In the genomic region with DNA sequence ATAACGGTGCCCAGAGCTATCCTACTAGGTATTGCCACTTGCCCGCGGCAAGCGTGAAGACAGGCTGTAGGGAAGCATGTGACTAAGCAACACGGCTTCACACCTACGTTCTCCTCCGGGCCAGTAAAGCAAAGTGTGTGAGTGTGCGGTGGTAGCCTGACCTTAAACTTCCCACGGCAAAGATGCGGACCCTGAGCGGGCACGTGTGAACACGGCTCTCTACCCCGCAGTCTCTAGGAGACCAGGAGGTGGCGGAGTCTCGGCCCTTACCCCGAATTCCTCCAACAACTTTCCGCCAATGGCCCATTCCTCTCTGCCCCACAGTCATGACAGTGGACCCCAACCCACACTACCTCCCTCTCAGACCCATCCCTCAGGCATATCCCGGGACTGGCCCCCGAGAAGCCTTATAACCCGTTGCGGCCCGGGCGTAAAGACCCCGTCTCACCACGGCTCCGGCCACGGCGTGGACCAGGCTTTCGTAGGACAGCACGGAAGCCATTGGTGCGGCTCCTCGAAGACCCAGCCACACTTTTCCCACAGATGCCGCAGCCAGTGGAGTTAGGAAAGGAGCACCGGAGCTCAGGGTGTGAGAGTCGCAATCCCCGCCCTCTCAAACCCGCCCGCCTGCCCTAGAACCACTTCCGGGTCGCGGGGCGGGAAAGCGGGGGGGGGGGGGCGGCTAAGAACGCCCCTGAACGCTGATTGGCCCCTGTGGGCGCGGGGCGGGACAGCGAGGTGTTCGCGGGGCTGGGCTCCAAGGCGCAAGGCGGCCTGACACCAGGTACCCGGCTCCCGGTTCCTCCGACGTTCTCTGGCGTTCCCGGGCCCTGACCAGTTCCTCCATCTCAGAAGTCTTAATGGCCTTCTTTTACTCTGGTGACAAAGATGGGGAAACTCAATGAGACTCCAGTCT, we compare ENCODE assay signal across 8 cellular contexts. TPM values are rescaled to one million over a fixed set of nuclear protein-coding genes. Genes with fewer than 3 reads are reported as not detected.
DNase-seq lines count a peak whose midpoint lies in the region; ATAC-seq and TF ChIP-seq lines count a peak whose summit lies in the region.

A gene with protein sequence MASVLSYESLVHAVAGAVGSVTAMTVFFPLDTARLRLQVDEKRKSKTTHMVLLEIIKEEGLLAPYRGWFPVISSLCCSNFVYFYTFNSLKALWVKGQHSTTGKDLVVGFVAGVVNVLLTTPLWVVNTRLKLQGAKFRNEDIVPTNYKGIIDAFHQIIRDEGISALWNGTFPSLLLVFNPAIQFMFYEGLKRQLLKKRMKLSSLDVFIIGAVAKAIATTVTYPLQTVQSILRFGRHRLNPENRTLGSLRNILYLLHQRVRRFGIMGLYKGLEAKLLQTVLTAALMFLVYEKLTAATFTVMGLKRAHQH (minus strand): TSS at position 600 of the 916 bp plus-strand sequence. CDS start 98 bp downstream, at position 502.

- H3K9me3 Mint-ChIP-seq in glutamatergic neuron (ENCODE audit: unreplicated experiment) = no peaks in the 10 kb centered on the region

- H3K79me2 ChIP-seq in osteoblast (ENCODE audit: insufficient read depth, low read length) = peaks cover 46% of the 10 kb centered on the region

- no peaks in the 10 kb centered on the region for H3K9me3 ChIP-seq in osteoblast (ENCODE audit: low read depth, low read length)

- peak; percentile 92 for ATAC-seq in SK-N-SH treated with all-trans-retinoic acid at 6 μM for 48 hours

- peaks cover 2% of the 10 kb centered on the region for H3K4me1 Mint-ChIP-seq in glutamatergic neuron (ENCODE audit: low read depth, unreplicated experiment)

- TF ChIP-seq CTCF in glutamatergic neuron (IDR thresholded peaks at IDR 0.05; ENCODE audit: partially characterized antibody, unreplicated experiment) = peak; percentile 8
- peak; percentile 43 for TF ChIP-seq CTCF in osteoblast (IDR thresholded peaks at IDR 0.05; ENCODE audit: extremely low read depth, low read depth, low read length)

- peak within 1 kb of the TSS; percentile 37 for H3K27ac Mint-ChIP-seq in glutamatergic neuron (ENCODE audit: unreplicated experiment)

- DNase-seq in ELF-1 (ENCODE audit: low read depth, low spot score) (peak; percentile 83), HCEC 1CT (peak; percentile 77), NCI-H1048 (lab: John Stamatoyannopoulos, UW) (peak; percentile 86), glutamatergic neuron (peak; percentile 89), osteoblast (ENCODE audit: insufficient read length, low spot score, missing footprints) (peak; percentile 97)
- peak; percentile 89 for DNase-seq in activated naive CD4-positive, alpha-beta T cell treated with anti-CD3 and anti-CD28 coated beads, Interleukin-2, amount 50 U/mL, for 16 hours

- peaks cover 7% of the 10 kb centered on the region for H3K36me3 ChIP-seq in osteoblast (ENCODE audit: insufficient read depth, low read length)

- peaks cover 4% of the 10 kb centered on the region for H3K27me3 Mint-ChIP-seq in glutamatergic neuron (ENCODE audit: unreplicated experiment)

- peak within 1 kb of the TSS; percentile 96 for H3K4me2 ChIP-seq in osteoblast (ENCODE audit: insufficient read depth, low read length)

- peak within 1 kb of the TSS; percentile 99 for H3K4me3 Mint-ChIP-seq in glutamatergic neuron (ENCODE audit: unreplicated experiment)

- H2AFZ ChIP-seq in osteoblast (ENCODE audit: low read length) = peak within 1 kb of the TSS; percentile 97

- H3K4me3 ChIP-seq in osteoblast (ENCODE audit: insufficient read depth, low read length) = peak within 1 kb of the TSS; percentile 100

- H3K27ac ChIP-seq in osteoblast (ENCODE audit: low read depth, low read length) (peak within 1 kb of the TSS; percentile 85), temporal lobe (ENCODE audit: low read depth, low read length) (peak within 1 kb of the TSS; percentile 50)

- H3K27me3 ChIP-seq in osteoblast (ENCODE audit: insufficient read depth, low read length) = no peaks in the 10 kb centered on the region

- peaks cover 5% of the 10 kb centered on the region for H4K20me1 ChIP-seq in osteoblast (ENCODE audit: insufficient read depth, low read length)

- H3K4me1 ChIP-seq in osteoblast (ENCODE audit: insufficient read depth, low read length) = peaks cover 19% of the 10 kb centered on the region

- H3K36me3 Mint-ChIP-seq in glutamatergic neuron (ENCODE audit: unreplicated experiment) = no peaks in the 10 kb centered on the region

TF ChIP-seq in SK-N-SH treated with all-trans-retinoic acid at 6 μM for 48 hours, 23 proteins besides CTCF, POLR2A, EP300 and RAD21:
- no peak for TF ChIP-seq ESRRG (CRISPR knock-in tag; IDR thresholded peaks at IDR 0.05)
- TF ChIP-seq ZNF8 (CRISPR knock-in tag; IDR thresholded peaks at IDR 0.05) = no peak
- TF ChIP-seq GLIS3 (CRISPR knock-in tag; IDR thresholded peaks at IDR 0.05) = no peak
- TF ChIP-seq ZFP3 (CRISPR knock-in tag; IDR thresholded peaks at IDR 0.05) = no peak
- no peak for TF ChIP-seq TOX (CRISPR knock-in tag; IDR thresholded peaks at IDR 0.05; ENCODE audit: borderline replicate concordance)
- TF ChIP-seq, protein P1, sequence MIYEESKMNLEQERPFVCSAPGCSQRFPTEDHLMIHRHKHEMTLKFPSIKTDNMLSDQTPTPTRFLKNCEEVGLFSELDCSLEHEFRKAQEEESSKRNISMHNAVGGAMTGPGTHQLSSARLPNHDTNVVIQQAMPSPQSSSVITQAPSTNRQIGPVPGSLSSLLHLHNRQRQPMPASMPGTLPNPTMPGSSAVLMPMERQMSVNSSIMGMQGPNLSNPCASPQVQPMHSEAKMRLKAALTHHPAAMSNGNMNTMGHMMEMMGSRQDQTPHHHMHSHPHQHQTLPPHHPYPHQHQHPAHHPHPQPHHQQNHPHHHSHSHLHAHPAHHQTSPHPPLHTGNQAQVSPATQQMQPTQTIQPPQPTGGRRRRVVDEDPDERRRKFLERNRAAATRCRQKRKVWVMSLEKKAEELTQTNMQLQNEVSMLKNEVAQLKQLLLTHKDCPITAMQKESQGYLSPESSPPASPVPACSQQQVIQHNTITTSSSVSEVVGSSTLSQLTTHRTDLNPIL (CRISPR knock-in tag; IDR thresholded peaks at IDR 0.05; ENCODE audit: low read depth) = no peak

RNA-seq across cellular contexts. Expression of the gene that starts here (rescaled TPM):
- total RNA-seq in glutamatergic neuron (ENCODE audit: unreplicated experiment) (18.3 TPM), osteoblast (16.3 and 17.7 TPM in 2 replicates), temporal lobe (24.8 TPM)

Comparison
In these comparisons a context has a peak if more than half of its experiments do, and no peak if none do; other contexts are left out.
1. Peak in every context shown above with its lines: DNase-seq, ATAC-seq, H3K4me3 ChIP-seq and H3K27ac ChIP-seq.